ENCODE assay signal across 20 cellular contexts in genomic region chr16:17260271-17260849, GRCh38.
DNase-seq lines count a peak whose midpoint lies in the region; ATAC-seq, FAIRE-seq and TF ChIP-seq lines count a peak whose summit lies in the region.
"Had no signal": no experiment of that assay in that cellular context is flagged by ENCODE, and none has a peak within 500 bp of the region (broad histone marks: within the 10 kb centered on the region; RNA-seq: fewer than 3 reads in every experiment).

No MANE protein-coding gene starts in this region.

- H3K36me3 ChIP-seq in HepG2 (replicated peaks in 1 of 2; ENCODE audit: control insufficient read depth in 1 of 2, insufficient read depth in 2 of 2, low read length in 2 of 2) (no peaks in the 10 kb centered on the region), right lobe of liver (no peaks in the 10 kb centered on the region), GM12878 (ENCODE audit: control insufficient read depth in 2 of 2, insufficient read depth in 2 of 2, low read length in 1 of 2) (no peaks in the 10 kb centered on the region), mucosa of rectum (ENCODE audit: control insufficient read depth in 2 of 2, insufficient read depth in 2 of 2, low read length in 2 of 2) (no peaks in the 10 kb centered on the region), transverse colon (no peaks in the 10 kb centered on the region), psoas muscle (ENCODE audit: insufficient read depth in 1 of 2, low read depth in 1 of 2) (no peaks in the 10 kb centered on the region)

- in situ Hi-C loops in HepG2 (cut with HindIII; ENCODE audit: extremely low pct_ligation_motif_present, low pct_unique_long_range_greater_than_20kb), result no loop called here
- in situ Hi-C loops in GM12878 (cut with MboI), result loop anchor here (5.0 kb wide), 1 partner anchor 157 kb away; no protein-coding TSS in a partner anchor
- in situ Hi-C loops in transverse colon (cut with MboI; ENCODE audit: low pct_ligation_motif_present in 1 of 4, low pct_unique_long_range_greater_than_20kb in 1 of 4, low sequenced_read_pairs in 3 of 4), result loop anchor here in 1 of 4 donors (25.0 kb wide), 1 partner anchor 202 kb away; the partner anchor contains the start of gene XYLT1

- no peak overlapping the region for H3K4me2 ChIP-seq in HepG2 (ENCODE audit: low read depth, low read length)
- H3K4me2 ChIP-seq in GM12878 (ENCODE audit: control insufficient read depth, insufficient read depth), result no peak overlapping the region

- TF ChIP-seq CTCF in HepG2 (CRISPR knock-in tag; IDR thresholded peaks at IDR 0.05), result no peak
- TF ChIP-seq CTCF in right lobe of liver (IDR thresholded peaks at IDR 0.05), result no peak
- TF ChIP-seq CTCF in GM12878 (IDR thresholded peaks at IDR 0.05 in 2 of 3, conservative IDR thresholded peaks at IDR 0.05 in 1 of 3; ENCODE audit: control insufficient read depth in 2 of 3, extremely low read depth in 1 of 3, insufficient read depth in 1 of 3, low read depth in 3 of 3, low read length in 3 of 3), result no peak
- TF ChIP-seq CTCF in transverse colon (IDR thresholded peaks at IDR 0.05), result no peak
- no peak for TF ChIP-seq CTCF in psoas muscle (IDR thresholded peaks at IDR 0.05)

- no peak overlapping the region for H3K9ac ChIP-seq in HepG2 (ENCODE audit: insufficient read depth, low read depth, low read length)
- H3K9ac ChIP-seq in GM12878 (ENCODE audit: control insufficient read depth, insufficient read depth, low read length), result no peak overlapping the region
- no peak overlapping the region for H3K9ac ChIP-seq in mucosa of rectum (ENCODE audit: low read depth in 1 of 2, low read length in 2 of 2)

- 16% methylated on average over 5 of the region's 5 CpGs for WGBS in HepG2 (ENCODE audit: low lambda C conversion rate)
- 71% methylated on average over 4 of the region's 5 CpGs for WGBS in right lobe of liver (ENCODE audit: insufficient coverage, low coverage, low lambda C conversion rate, missing lambda C conversion rate)
- WGBS in GM12878 (ENCODE audit: insufficient coverage, insufficient replicate concordance, low lambda C conversion rate, missing lambda C conversion rate), result 87% methylated on average over 5 of the region's 5 CpGs
- WGBS in transverse colon (ENCODE audit: low coverage in 1 of 2), 2 donors, result 85% methylated on average over 5 of the region's 5 CpGs; no CpG with 5 or more reads in 1 of the 2 donors
- 81 to 93% (median 89%) methylated on average over 5 of the region's 5 CpGs for WGBS in psoas muscle, 3 donors

- no peak overlapping the region for H3K4me3 ChIP-seq in HepG2 (replicated peaks in 1 of 3; ENCODE audit: insufficient read depth in 1 of 3, low read depth in 2 of 3, low read length in 3 of 3)
- no peak overlapping the region for H3K4me3 ChIP-seq in right lobe of liver
- H3K4me3 ChIP-seq in GM12878, result no peak overlapping the region
- H3K4me3 ChIP-seq in mucosa of rectum (ENCODE audit: low read length in 2 of 2), result no peak overlapping the region
- H3K4me3 ChIP-seq in transverse colon, result no peak overlapping the region
- H3K4me3 ChIP-seq in psoas muscle, result no peak overlapping the region
- H3K4me3 ChIP-seq: A549 had no signal

- intact Hi-C loops in HepG2 (cut with micrococcal nuclease; ENCODE audit: unreplicated experiment) (no loop called here), right lobe of liver (cut with DNase I) (no loop called here), GM12878 (cut with micrococcal nuclease; ENCODE audit: unreplicated experiment) (loop anchor here (2.0 kb wide), 1 partner anchor 40 kb away; no protein-coding TSS in a partner anchor), transverse colon (cut with DNase I; ENCODE audit: low total_unique reads) (no loop called here), psoas muscle (cut with DNase I) (no loop called here)

- no peak for ATAC-seq in HepG2
- ATAC-seq in right lobe of liver, result no peak
- ATAC-seq in GM12878, result no peak
- no peak for ATAC-seq in HG02852 (IDR thresholded peaks at IDR 0.05; ENCODE audit: unreplicated experiment)
- ATAC-seq in psoas muscle, result no peak
- ATAC-seq: A549 had no signal

- H3K79me2 ChIP-seq in HepG2 (ENCODE audit: insufficient read depth, low read length), result no peaks in the 10 kb centered on the region
- no peaks in the 10 kb centered on the region for H3K79me2 ChIP-seq in GM12878 (ENCODE audit: control insufficient read depth, insufficient read depth, low read length)

- POLR2A ChIA-PET in HepG2 (lab: Yijun Ruan, JAX), result no interaction called here
- POLR2A ChIA-PET in GM12878 (lab: Charles Lee), result interaction anchor here (0.6 to 1.1 kb wide), 4 partner anchors 14 to 195 kb away, joined by 3 to 4 read pairs (median 4); no protein-coding TSS in a partner anchor

- BruUV-seq in HepG2 (replicated peaks; lab: Mats Ljungman, UMichigan) (no TSS peak), GM12878 (replicated peaks; lab: Mats Ljungman, UMichigan) (no TSS peak)

- H2AFZ ChIP-seq in HepG2 (ENCODE audit: low read length), result no peak overlapping the region
- H2AFZ ChIP-seq in GM12878 (ENCODE audit: control insufficient read depth, low read depth, low read length), result no peak overlapping the region

- no peaks in the 10 kb centered on the region for H3K4me1 ChIP-seq in HepG2 (ENCODE audit: insufficient read depth, low read length)
- H3K4me1 ChIP-seq in right lobe of liver, result no peaks in the 10 kb centered on the region
- H3K4me1 ChIP-seq in GM12878 (ENCODE audit: control insufficient read depth, insufficient read depth, low read length), result peaks cover 33% of the 10 kb centered on the region
- peaks cover 20 to 32% of the 10 kb centered on the region in 2 donors for H3K4me1 ChIP-seq in mucosa of rectum (ENCODE audit: control insufficient read depth in 2 of 2, insufficient read depth in 2 of 2, low read length in 2 of 2)
- peaks cover 6 to 39% (median 28%) of the 10 kb centered on the region in 4 donors for H3K4me1 ChIP-seq in transverse colon
- no peaks in the 10 kb centered on the region for H3K4me1 ChIP-seq in psoas muscle
- H3K4me1 ChIP-seq: A549 had no signal

- RAD21 ChIA-PET in GM12878 (lab: Charles Lee; ENCODE audit: unreplicated experiment), result interaction anchor here (0.6 to 7.6 kb wide), 15 partner anchors 9 to 1352 kb away, joined by 3 to 70 read pairs (median 7); no protein-coding TSS in a partner anchor

- DNase-seq in HepG2 (ENCODE audit: low spot score), result no peak
- DNase-seq in right lobe of liver, result no peak
- no peak for DNase-seq in GM12878 (ENCODE audit: low read depth, low spot score)
- no peak for DNase-seq in transverse colon
- no peak for DNase-seq in MV-4-11 (lab: John Stamatoyannopoulos, UW)
- no peak for DNase-seq in psoas muscle
- DNase-seq: AML-193; CD8-positive, alpha-beta memory T cell; COR-L47; DMS 273 treated with DMSO at 0.1 percent for 48 hours; DMS53; DND-41; EL; GOT3; H9 had no signal

- H3K27ac ChIP-seq in HepG2 (ENCODE audit: extremely low read length, insufficient read depth, low read length) (no peak overlapping the region), right lobe of liver (no peak overlapping the region), GM12878 (ENCODE audit: control insufficient read depth, insufficient read depth) (no peak overlapping the region), mucosa of rectum (ENCODE audit: low read depth in 2 of 2, low read length in 2 of 2) (peak overlapping the region; percentile 7 to 59), transverse colon (peak overlapping the region; percentile 64 to 78 (median 74)), psoas muscle (no peak overlapping the region)
- H3K27ac ChIP-seq: 22Rv1, A549 had no signal

- no peaks in the 10 kb centered on the region for H4K20me1 ChIP-seq in HepG2 (ENCODE audit: insufficient read depth, low read length)
- no peaks in the 10 kb centered on the region for H4K20me1 ChIP-seq in GM12878 (ENCODE audit: control insufficient read depth, insufficient read depth)

- SMC1A ChIA-PET in GM12878 (lab: Charles Lee; ENCODE audit: uncharacterized antibody, unreplicated experiment), result interaction anchor here (0.8 to 7.0 kb wide), 22 partner anchors 10 to 208 kb away, joined by 3 to 77 read pairs (median 4); no protein-coding TSS in a partner anchor

- CTCF ChIA-PET in HepG2 (lab: Yijun Ruan, JAX; ENCODE audit: low intra/inter-chr PET ratio, low total read pairs), result no interaction called here
- CTCF ChIA-PET in GM12878 (lab: Yijun Ruan, JAX), result interaction anchor here (0.8 to 7.5 kb wide), 14 partner anchors 8 to 399 kb away, joined by 3 to 57 read pairs (median 4); no protein-coding TSS in a partner anchor

- FAIRE-seq in HepG2 (lab: Jason Lieb, UNC) (no peak), GM12878 (lab: Jason Lieb, UNC) (no peak)
- FAIRE-seq: A549, GM18507 had no signal

- H3K9me3 ChIP-seq in HepG2 (ENCODE audit: low read length) (no peaks in the 10 kb centered on the region), right lobe of liver (no peaks in the 10 kb centered on the region), GM12878 (replicated peaks; ENCODE audit: control insufficient read depth, insufficient read depth, low read length) (no peaks in the 10 kb centered on the region), mucosa of rectum (ENCODE audit: control insufficient read depth in 2 of 2, low read length in 2 of 2) (no peaks in the 10 kb centered on the region), transverse colon (no peaks in the 10 kb centered on the region), psoas muscle (no peaks in the 10 kb centered on the region)
- H3K9me3 ChIP-seq: A549 had no signal

- H3K27me3 ChIP-seq in HepG2 (ENCODE audit: control insufficient read depth in 1 of 2, insufficient read depth in 2 of 2, low read length in 2 of 2) (peaks cover 3 to 11% of the 10 kb centered on the region in 2 experiments; a peak in 3 of 5 replicates), right lobe of liver (no peaks in the 10 kb centered on the region), GM12878 (replicated peaks in 1 of 2; ENCODE audit: control insufficient read depth in 2 of 2, insufficient read depth in 2 of 2, low read length in 1 of 2) (no peaks in the 10 kb centered on the region), mucosa of rectum (ENCODE audit: control insufficient read depth in 2 of 2, insufficient read depth in 2 of 2, low read length in 2 of 2) (no peaks in the 10 kb centered on the region), transverse colon (no peaks in the 10 kb centered on the region), psoas muscle (ENCODE audit: insufficient read depth in 3 of 3, low read length in 2 of 3) (no peaks in the 10 kb centered on the region)

- TF ChIP-seq POLR2A in HepG2 (IDR thresholded peaks at IDR 0.05; ENCODE audit: insufficient read depth in 1 of 2, low read depth in 2 of 2, low read length in 2 of 2) (no peak), right lobe of liver (IDR thresholded peaks at IDR 0.05) (no peak), GM12878 (IDR thresholded peaks at IDR 0.05; ENCODE audit: low read depth, low read length) (no peak), transverse colon (IDR thresholded peaks at IDR 0.05) (no peak)

- TF ChIP-seq RAD21 in HepG2 (CRISPR knock-in tag; IDR thresholded peaks at IDR 0.05) (no peak), GM12878 (IDR thresholded peaks at IDR 0.05; ENCODE audit: insufficient read depth, low read depth, low read length) (no peak)

- TF ChIP-seq EP300 in HepG2 (IDR thresholded peaks at IDR 0.05; ENCODE audit: low read depth in 2 of 2, low read length in 2 of 2), result no peak
- no peak for TF ChIP-seq EP300 in HepG2 (CRISPR knock-in tag; IDR thresholded peaks at IDR 0.05; ENCODE audit: borderline replicate concordance)
- TF ChIP-seq EP300 in GM12878 (IDR thresholded peaks at IDR 0.05; ENCODE audit: borderline replicate concordance in 1 of 2, control insufficient read depth in 1 of 2, low read depth in 2 of 2, low read length in 2 of 2), result no peak
- no peak for TF ChIP-seq EP300 in transverse colon (IDR thresholded peaks at IDR 0.05; ENCODE audit: low read depth)

Comparison
In these comparisons a context has a peak if more than half of its experiments do, and no peak if none do; other contexts are left out.
1. H3K27ac ChIP-seq: peak in mucosa of rectum (2 of 2) and transverse colon (4 of 4); none in HepG2 (single experiment), right lobe of liver (0 of 3), GM12878 (single experiment) and psoas muscle (single experiment).
2. Of the 75 proteins assayed by ChIP-seq in both HepG2 and GM12878: peak only in HepG2: none; only in GM12878: none; in both: ZBTB40; in neither: 74.